In genomic region chr13:94345374-94346195, GRCh38 we compare ENCODE assay signal across 9 cellular contexts.
DNase-seq lines count a peak whose midpoint lies in the region; ATAC-seq and TF ChIP-seq lines count a peak whose summit lies in the region.
"Had no signal": no experiment of that assay in that cellular context is flagged by ENCODE, and none has a peak within 500 bp of the region (broad histone marks: within the 10 kb centered on the region; RNA-seq: fewer than 3 reads in every experiment).

No MANE protein-coding gene starts in this region.

- DNase-seq in heart right ventricle (no peak), right atrium auricular region (ENCODE audit: low spot score) (no peak), NCI-H345 treated with DMSO at 0.1 percent for 48 hours (lab: John Stamatoyannopoulos, UW; ENCODE audit: unreplicated experiment) (peak; percentile 20), epithelial cell of proximal tubule (ENCODE audit: low read depth) (no peak), tibial artery (no peak), AG08396 (ENCODE audit: low spot score) (no peak), DMS114 treated with DMSO at 0.1 percent for 48 hours (lab: John Stamatoyannopoulos, UW; ENCODE audit: unreplicated experiment) (no peak)
- DNase-seq: RPMI8226 had no signal

- peak in 5 of 8 donors; percentile 30 to 60 (median 47) for ATAC-seq in heart right ventricle
- no peak for ATAC-seq in GM21381 (IDR thresholded peaks at IDR 0.05; ENCODE audit: unreplicated experiment)

- intact Hi-C loops in heart right ventricle (cut with DNase I) (loop anchor here in 1 of 10 donors (5.0 kb wide), 1 partner anchor 153 kb away; no protein-coding TSS in a partner anchor), tibial artery (cut with DNase I; ENCODE audit: low total_unique reads) (loop anchor here (10.0 kb wide), 1 partner anchor 1101 kb away; no protein-coding TSS in a partner anchor)

- H3K4me1 ChIP-seq in heart right ventricle (peaks cover 0 to 26% (median 9%) of the 10 kb centered on the region in 9 donors), right atrium auricular region (peaks cover 0 to 9% of the 10 kb centered on the region in 2 donors), tibial artery (peaks cover 0 to 39% (median 20%) of the 10 kb centered on the region in 4 donors)

- H3K36me3 ChIP-seq in heart right ventricle (no peaks in the 10 kb centered on the region), right atrium auricular region (no peaks in the 10 kb centered on the region), tibial artery (no peaks in the 10 kb centered on the region)

- no peak overlapping the region for H3K4me3 ChIP-seq in heart right ventricle
- H3K4me3 ChIP-seq in right atrium auricular region: no peak overlapping the region
- no peak overlapping the region for H3K4me3 ChIP-seq in epithelial cell of proximal tubule (ENCODE audit: low read depth, low read length)
- H3K4me3 ChIP-seq in tibial artery: no peak overlapping the region

- TF ChIP-seq CTCF in heart right ventricle (IDR thresholded peaks at IDR 0.05): peak in 2 of 9 donors; percentile 8 to 36
- no peak for TF ChIP-seq CTCF in right atrium auricular region (IDR thresholded peaks at IDR 0.05)
- peak; percentile 34 for TF ChIP-seq CTCF in epithelial cell of proximal tubule (conservative IDR thresholded peaks at IDR 0.05; ENCODE audit: low read depth, low read length)
- TF ChIP-seq CTCF in tibial artery (IDR thresholded peaks at IDR 0.05): no peak

- H3K27ac ChIP-seq in heart right ventricle (no peak overlapping the region), right atrium auricular region (no peak overlapping the region), tibial artery (peak overlapping the region; percentile 39 to 87)

- 52 to 60% methylated on average over 8 of the region's 8 CpGs for WGBS in heart right ventricle, 2 donors

- H3K9me3 ChIP-seq in heart right ventricle (no peaks in the 10 kb centered on the region), right atrium auricular region (no peaks in the 10 kb centered on the region), tibial artery (no peaks in the 10 kb centered on the region)

- H3K27me3 ChIP-seq in heart right ventricle (peaks cover 0 to 7% (median 0%) of the 10 kb centered on the region in 7 donors), right atrium auricular region (no peaks in the 10 kb centered on the region), tibial artery (no peaks in the 10 kb centered on the region)

Comparison
In these comparisons a context has a peak if more than half of its experiments do, and no peak if none do; other contexts are left out.
1. H3K27ac ChIP-seq: peak in tibial artery (2 of 2); none in heart right ventricle (0 of 10) and right atrium auricular region (0 of 2).